Comparison of ENCODE assay signal across 9 cellular contexts in genomic region chr11:6320411-6321207, GRCh38. TPM values are rescaled to one million over a fixed set of nuclear protein-coding genes. Genes with fewer than 3 reads are reported as not detected.
DNase-seq lines count a peak whose midpoint lies in the region; ATAC-seq and TF ChIP-seq lines count a peak whose summit lies in the region.
"Had no signal": no experiment of that assay in that cellular context is flagged by ENCODE, and none has a peak within 500 bp of the region (broad histone marks: within the 10 kb centered on the region; RNA-seq: fewer than 3 reads in every experiment).

Gene CAVIN3, minus strand, starts transcription at chr11:6320501. Its CDS starts 25 bp downstream, at chr11:6320476.

- peak within 1 kb of the TSS; percentile 51 for H3K4me3 ChIP-seq in astrocyte of the cerebellum (ENCODE audit: low read depth, low read length)
- peak within 1 kb of the TSS; percentile 83 to 87 (median 85) for H3K4me3 ChIP-seq in skeletal muscle tissue (ENCODE audit: low read length in 3 of 3)

- DNase-seq in COLO829 (ENCODE audit: low spot score) (peak; percentile 90), NOMO-1 (lab: John Stamatoyannopoulos, UW; ENCODE audit: unreplicated experiment in 2 of 2) (peak; percentile 52 to 66), astrocyte of the cerebellum (ENCODE audit: low read depth) (peak; percentile 34), hepatic stellate cell (ENCODE audit: low spot score) (peak; percentile 79), NCI-H345 treated with DMSO at 0.1 percent for 48 hours (lab: John Stamatoyannopoulos, UW; ENCODE audit: unreplicated experiment) (no peak), Ammon's horn (ENCODE audit: low spot score) (no peak)

- no peaks in the 10 kb centered on the region for H3K27me3 ChIP-seq in skeletal muscle tissue (ENCODE audit: control insufficient read depth in 3 of 3, insufficient read depth in 3 of 3, low read length in 3 of 3)

- peaks cover 36 to 42% (median 37%) of the 10 kb centered on the region in 3 donors for H3K4me1 ChIP-seq in skeletal muscle tissue (ENCODE audit: control insufficient read depth in 3 of 3, insufficient read depth in 3 of 3, low read length in 3 of 3)

- peak within 1 kb of the TSS; percentile 97 for H3K27ac ChIP-seq in skeletal muscle tissue (ENCODE audit: low read depth, low read length)

- ATAC-seq in GM21576 (IDR thresholded peaks at IDR 0.05; ENCODE audit: unreplicated experiment) = peak; percentile 46

- peaks cover 0 to 3% (median 0%) of the 10 kb centered on the region in 3 donors for H3K36me3 ChIP-seq in skeletal muscle tissue (ENCODE audit: control insufficient read depth in 3 of 3, insufficient read depth in 3 of 3, low read length in 3 of 3)

- in situ Hi-C loops in astrocyte of the cerebellum (cut with HindIII; ENCODE audit: low sequenced_read_pairs) = no loop called here

- H3K9me3 ChIP-seq in skeletal muscle tissue (ENCODE audit: control insufficient read depth in 3 of 3, low read length in 3 of 3) = no peaks in the 10 kb centered on the region

- H3K9ac ChIP-seq in skeletal muscle tissue (ENCODE audit: low read depth in 1 of 3, low read length in 3 of 3) = peak within 1 kb of the TSS; percentile 86 to 98 (median 89)

- no peak for TF ChIP-seq CTCF in astrocyte of the cerebellum (IDR thresholded peaks at IDR 0.05; ENCODE audit: low read depth, low read length, missing control alignments)

RNA-seq across cellular contexts. Expression of gene CAVIN3, which starts in this region (rescaled TPM):
- 28.2 TPM for total RNA-seq in skeletal muscle tissue
- total RNA-seq: HT1080 had no signal

Comparison
In these comparisons a context has a peak if more than half of its experiments do, and no peak if none do; other contexts are left out.
1. DNase-seq: peak in COLO829 (single experiment), NOMO-1 (2 of 2), astrocyte of the cerebellum (single experiment) and hepatic stellate cell (single experiment); none in NCI-H345 treated with DMSO at 0.1 percent for 48 hours (single experiment) and Ammon's horn (single experiment).